In genomic region chr7:74252893-74253292, GRCh38 we compare ENCODE assay signal across 8 cellular contexts. TPM values are rescaled to one million over a fixed set of nuclear protein-coding genes. Genes with fewer than 3 reads are reported as not detected.
DNase-seq lines count a peak whose midpoint lies in the region; ATAC-seq lines count a peak whose summit lies in the region.

No MANE protein-coding gene starts in this region.

- ATAC-seq in activated T-cell treated with anti-CD3 and anti-CD28 coated beads, Interleukin-2, amount 50 U/mL, for 4 hours, result no peak
- ATAC-seq in stimulated activated naive CD8-positive, alpha-beta T cell treated with anti-CD3 and anti-CD28 coated beads, Interleukin-15, amount 100 ng/mL, for 72 hours, result no peak
- no peak for ATAC-seq in HG03045 (IDR thresholded peaks at IDR 0.05; ENCODE audit: unreplicated experiment)

- no peaks in the 10 kb centered on the region for H3K9me3 ChIP-seq in ectodermal cell (ENCODE audit: control insufficient read depth, low read length)

- no peaks in the 10 kb centered on the region for H3K27me3 ChIP-seq in ectodermal cell (ENCODE audit: control insufficient read depth, insufficient read depth, low read length, poor library complexity, severe bottlenecking)

- H3K27ac Mint-ChIP-seq in stimulated activated naive CD8-positive, alpha-beta T cell treated with anti-CD3 and anti-CD28 coated beads, Interleukin-15, amount 100 ng/mL, for 72 hours, result peak overlapping the region in 1 of 2 donors; percentile 27

- no peaks in the 10 kb centered on the region for H3K4me1 ChIP-seq in ectodermal cell (ENCODE audit: control insufficient read depth, insufficient read depth, low read length)

- H3K36me3 ChIP-seq in ectodermal cell (ENCODE audit: control insufficient read depth, insufficient read depth, low read length), result peaks cover 16% of the 10 kb centered on the region

- H3K9me3 Mint-ChIP-seq in activated T-cell treated with anti-CD3 and anti-CD28 coated beads, Interleukin-2, amount 50 U/mL, for 4 hours, result no peaks in the 10 kb centered on the region
- H3K9me3 Mint-ChIP-seq in stimulated activated naive CD8-positive, alpha-beta T cell treated with anti-CD3 and anti-CD28 coated beads, Interleukin-15, amount 100 ng/mL, for 72 hours, result no peaks in the 10 kb centered on the region

- H3K27ac ChIP-seq in ectodermal cell (ENCODE audit: insufficient read depth, low read depth, low read length, poor library complexity, severe bottlenecking), result no peak overlapping the region

- peaks cover 24% of the 10 kb centered on the region for H3K4me1 Mint-ChIP-seq in activated T-cell treated with anti-CD3 and anti-CD28 coated beads, Interleukin-2, amount 50 U/mL, for 4 hours (ENCODE audit: low read depth)
- H3K4me1 Mint-ChIP-seq in stimulated activated naive CD8-positive, alpha-beta T cell treated with anti-CD3 and anti-CD28 coated beads, Interleukin-15, amount 100 ng/mL, for 72 hours, result peaks cover 58% of the 10 kb centered on the region

- peak overlapping the region; percentile 73 for H3K4me3 ChIP-seq in ectodermal cell (ENCODE audit: insufficient read depth, low read depth, low read length)

- WGBS in ectodermal cell, 2 experiments, result 93% methylated on average over 4 of the region's 5 CpGs

- DNase-seq in activated T-cell treated with anti-CD3 and anti-CD28 coated beads, Interleukin-2, amount 50 U/mL, for 4 hours, result no peak
- DNase-seq in activated T-cell treated with anti-CD3 and anti-CD28 coated beads for 4 hours, result no peak
- peak; percentile 48 for DNase-seq in NCI-H510A treated with DMSO at 0.1 percent for 48 hours (lab: John Stamatoyannopoulos, UW)
- DNase-seq in stimulated activated naive CD8-positive, alpha-beta T cell treated with anti-CD3 and anti-CD28 coated beads, Interleukin-15, amount 100 ng/mL, for 72 hours, result no peak
- no peak for DNase-seq in SKM-1 treated with dmso at 0.1 percent for 144 hours (lab: John Stamatoyannopoulos, UW; ENCODE audit: unreplicated experiment)
- DNase-seq in AG08396 (ENCODE audit: low spot score), result no peak

- no peaks in the 10 kb centered on the region for H3K27me3 Mint-ChIP-seq in activated T-cell treated with anti-CD3 and anti-CD28 coated beads, Interleukin-2, amount 50 U/mL, for 4 hours (ENCODE audit: low read depth)
- H3K27me3 Mint-ChIP-seq in stimulated activated naive CD8-positive, alpha-beta T cell treated with anti-CD3 and anti-CD28 coated beads, Interleukin-15, amount 100 ng/mL, for 72 hours, result no peaks in the 10 kb centered on the region

- peak overlapping the region; percentile 66 for H3K4me3 Mint-ChIP-seq in activated T-cell treated with anti-CD3 and anti-CD28 coated beads, Interleukin-2, amount 50 U/mL, for 4 hours
- peak overlapping the region; percentile 95 to 98 for H3K4me3 Mint-ChIP-seq in stimulated activated naive CD8-positive, alpha-beta T cell treated with anti-CD3 and anti-CD28 coated beads, Interleukin-15, amount 100 ng/mL, for 72 hours

- peaks cover 21% of the 10 kb centered on the region for H3K36me3 Mint-ChIP-seq in activated T-cell treated with anti-CD3 and anti-CD28 coated beads, Interleukin-2, amount 50 U/mL, for 4 hours (ENCODE audit: insufficient read depth)

RNA-seq across cellular contexts. Expression of gene RFC2, which starts 1.3 kb away (rescaled TPM):
- total RNA-seq in activated T-cell treated with anti-CD3 and anti-CD28 coated beads, Interleukin-2, amount 50 U/mL, for 4 hours, result 10 to 100 TPM; 71.4 to 85.2 (median 73.8) TPM
- polyA plus RNA-seq in ectodermal cell (2013, experiment 1 of 4), result 78.7 TPM
- polyA plus RNA-seq in ectodermal cell (2013, experiment 2 of 4), result 80.5 TPM
- 59.2 TPM for polyA plus RNA-seq in ectodermal cell (2013, experiment 3 of 4)
- polyA plus RNA-seq in ectodermal cell (2013, experiment 4 of 4), result 56.6 TPM

RNA-seq across cellular contexts. Expression of gene CLIP2, which starts 36.3 kb away (rescaled TPM):
- 1 to 10 TPM; 1.2 to 2.5 (median 1.4) TPM for total RNA-seq in activated T-cell treated with anti-CD3 and anti-CD28 coated beads, Interleukin-2, amount 50 U/mL, for 4 hours
- polyA plus RNA-seq in ectodermal cell (2013, experiment 1 of 4), result 23.1 TPM
- polyA plus RNA-seq in ectodermal cell (2013, experiment 2 of 4), result 22.2 TPM
- 18.6 TPM for polyA plus RNA-seq in ectodermal cell (2013, experiment 3 of 4)
- polyA plus RNA-seq in ectodermal cell (2013, experiment 4 of 4), result 22.1 TPM

RNA-seq across cellular contexts. Expression of gene LAT2, which starts 43.1 kb away (rescaled TPM):
- total RNA-seq in activated T-cell treated with anti-CD3 and anti-CD28 coated beads, Interleukin-2, amount 50 U/mL, for 4 hours, result 10 to 100 TPM in 1 of 3 donors, 1 to 10 TPM in 2; 2.5 to 12.5 (median 5.9) TPM
- 0.30 TPM for polyA plus RNA-seq in ectodermal cell (2013, experiment 1 of 4)
- polyA plus RNA-seq in ectodermal cell (2013, experiment 2 of 4), result 0.37 TPM
- polyA plus RNA-seq in ectodermal cell (2013, experiment 3 of 4), result not detected
- polyA plus RNA-seq in ectodermal cell (2013, experiment 4 of 4), result 0.32 TPM
